28 cellular contexts compared by ENCODE assay signal in genomic region chrX:117196481-117196880, GRCh38.
"Had no signal": no experiment of that assay in that cellular context is flagged by ENCODE, and none has a peak within 500 bp of the region (broad histone marks: within the 10 kb centered on the region; RNA-seq: fewer than 3 reads in every experiment).

No MANE protein-coding gene starts in this region.

- H3K4me2 ChIP-seq: neural progenitor cell had no signal

- H3K9ac ChIP-seq: neural progenitor cell had no signal

- H3K9me3 Mint-ChIP-seq: neural progenitor cell had no signal

- ATAC-seq: effector memory CD8-positive, alpha-beta T cell; gastroesophageal sphincter; left cardiac atrium; lower lobe of right lung; natural killer cell treated with Interleukin-12 subunit alpha and Interleukin-12 subunit beta and Interleukin-15 and Interleukin-18, amount 100 ng/mL, for 72 hours had no signal

- H3K27ac ChIP-seq: esophagus squamous epithelium, gastroesophageal sphincter, left ventricle myocardium inferior, lower lobe of right lung, neural progenitor cell, ovary, right atrium auricular region, sigmoid colon, skin epidermis, stomach, thoracic aorta had no signal

- H3K36me3 Mint-ChIP-seq: immature natural killer cell; memory B cell; natural killer cell treated with Interleukin-12 subunit alpha and Interleukin-12 subunit beta and Interleukin-15 and Interleukin-18, amount 100 ng/mL, for 72 hours; neural progenitor cell had no signal

- DNase-seq: effector memory CD8-positive, alpha-beta T cell; esophagus squamous epithelium; foreskin fibroblast; glutamatergic neuron; immature natural killer cell; kidney; left cardiac atrium; left ventricle myocardium inferior; lower lobe of right lung; midbrain; nucleus accumbens; ovary; sigmoid colon; stimulated activated CD4-positive, alpha-beta T cell treated with anti-CD3 and anti-CD28 coated beads, Interleukin-2, amount 100 ng/mL, for 24 hours; stimulated activated CD4-positive, alpha-beta T cell treated with anti-CD3 and anti-CD28 coated beads, Interleukin-4, amount 100 ng/mL, for 4 hours; stimulated activated naive CD4-positive, alpha-beta T cell; stomach; substantia nigra; trophoblast cell had no signal

- FAIRE-seq: colon, kidney had no signal

- H3K27me3 Mint-ChIP-seq: dendritic cell treated with granulocyte-macrophage colony-stimulating factor and Interleukin-4, amounts not matched to agents 40 ng/mL and 50 ng/mL, for 4 days; effector memory CD8-positive, alpha-beta T cell; memory B cell; natural killer cell treated with Interleukin-12 subunit alpha and Interleukin-12 subunit beta and Interleukin-15 and Interleukin-18, amount 100 ng/mL, for 72 hours had no signal

- H3K27ac Mint-ChIP-seq: dendritic cell treated with granulocyte-macrophage colony-stimulating factor and Interleukin-4, amounts not matched to agents 40 ng/mL and 50 ng/mL, for 4 days; effector memory CD8-positive, alpha-beta T cell; immature natural killer cell; memory B cell; natural killer cell treated with Interleukin-12 subunit alpha and Interleukin-12 subunit beta and Interleukin-15 and Interleukin-18, amount 100 ng/mL, for 72 hours; neural progenitor cell had no signal

- H3K4me1 Mint-ChIP-seq: immature natural killer cell, memory B cell, neural progenitor cell had no signal

- H3K4me3 ChIP-seq: esophagus squamous epithelium, gastroesophageal sphincter, left ventricle myocardium inferior, lower lobe of right lung, neural progenitor cell, ovary, right atrium auricular region, sigmoid colon, skin epidermis, stomach, thoracic aorta had no signal

- H3K4me1 ChIP-seq: esophagus squamous epithelium, gastroesophageal sphincter, left ventricle myocardium inferior, lower lobe of right lung, neural progenitor cell, right atrium auricular region, sigmoid colon, stomach had no signal

- H3K36me3 ChIP-seq: esophagus squamous epithelium, gastroesophageal sphincter, left ventricle myocardium inferior, lower lobe of right lung, neural progenitor cell, ovary, right atrium auricular region, sigmoid colon, stomach, thoracic aorta had no signal

- H3K4me3 Mint-ChIP-seq: dendritic cell treated with granulocyte-macrophage colony-stimulating factor and Interleukin-4, amounts not matched to agents 40 ng/mL and 50 ng/mL, for 4 days; effector memory CD8-positive, alpha-beta T cell; immature natural killer cell; memory B cell; natural killer cell treated with Interleukin-12 subunit alpha and Interleukin-12 subunit beta and Interleukin-15 and Interleukin-18, amount 100 ng/mL, for 72 hours; neural progenitor cell had no signal

- H2AFZ ChIP-seq: neural progenitor cell had no signal

- H3K27me3 ChIP-seq: esophagus squamous epithelium, gastroesophageal sphincter, neural progenitor cell, ovary, right atrium auricular region, sigmoid colon, stomach had no signal

- H3K9me3 ChIP-seq: esophagus squamous epithelium, gastroesophageal sphincter, left ventricle myocardium inferior, lower lobe of right lung, ovary, right atrium auricular region, sigmoid colon, stomach, thoracic aorta had no signal
